22 cellular contexts compared by ENCODE assay signal in genomic region chr1:108357802-108358201, GRCh38.
"Had no signal": no experiment of that assay in that cellular context is flagged by ENCODE, and none has a peak within 500 bp of the region (broad histone marks: within the 10 kb centered on the region; RNA-seq: fewer than 3 reads in every experiment).

No MANE protein-coding gene starts in this region.

- ATAC-seq: activated CD8-positive, alpha-beta T cell treated with anti-CD3 and anti-CD28 coated beads, Interleukin-2, amount 10 ng/mL, durations not matched to agents 7 days and 5 days; body of pancreas; T-cell; WTC11 had no signal

- DNase-seq: activated CD4-positive, alpha-beta T cell treated with anti-CD3 and anti-CD28 coated beads for 48 hours; activated CD4-positive, alpha-beta T cell treated with anti-CD3 and anti-CD28 coated beads, Interleukin-2, amount 50 U/mL, for 4 hours; activated CD4-positive, CD25-positive, alpha-beta regulatory T cell treated with anti-CD3 and anti-CD28 coated beads, Interleukin-2, amount 50 U/mL, for 72 hours; activated CD8-positive, alpha-beta memory T cell treated with anti-CD3 and anti-CD28 coated beads, Interleukin-2, amount 50 U/mL, for 48 hours; activated CD8-positive, alpha-beta T cell treated with anti-CD3 and anti-CD28 coated beads, Interleukin-2, amount 10 ng/mL, durations not matched to agents 7 days and 5 days; activated naive CD4-positive, alpha-beta T cell treated with anti-CD3 and anti-CD28 coated beads, Interleukin-2, amount 50 U/mL, for 16 hours; activated naive CD8-positive, alpha-beta T cell treated with anti-CD3 and anti-CD28 coated beads, Interleukin-2, amount 10 ng/mL, durations not matched to agents 7 days and 5 days; activated T-cell treated with anti-CD3 and anti-CD28 coated beads, Interleukin-2, amount 50 U/mL, for 1 hour; body of pancreas; central memory CD4-positive, alpha-beta T cell; KG1; NCI-H1105; NCI-H1436; NCI-H187 treated with DMSO at 0.1 percent for 48 hours; NCI-H2081 treated with DMSO at 0.1 percent for 48 hours; NCI-H446; NCI-H524 treated with DMSO at 0.1 percent for 48 hours; NCI-H748 treated with DMSO at 0.1 percent for 48 hours; SHP77 treated with DMSO at 0.1 percent for 48 hours; T-cell; T-helper 2 cell had no signal
